ENCODE assay signal across 1 cellular context in the genomic region with DNA sequence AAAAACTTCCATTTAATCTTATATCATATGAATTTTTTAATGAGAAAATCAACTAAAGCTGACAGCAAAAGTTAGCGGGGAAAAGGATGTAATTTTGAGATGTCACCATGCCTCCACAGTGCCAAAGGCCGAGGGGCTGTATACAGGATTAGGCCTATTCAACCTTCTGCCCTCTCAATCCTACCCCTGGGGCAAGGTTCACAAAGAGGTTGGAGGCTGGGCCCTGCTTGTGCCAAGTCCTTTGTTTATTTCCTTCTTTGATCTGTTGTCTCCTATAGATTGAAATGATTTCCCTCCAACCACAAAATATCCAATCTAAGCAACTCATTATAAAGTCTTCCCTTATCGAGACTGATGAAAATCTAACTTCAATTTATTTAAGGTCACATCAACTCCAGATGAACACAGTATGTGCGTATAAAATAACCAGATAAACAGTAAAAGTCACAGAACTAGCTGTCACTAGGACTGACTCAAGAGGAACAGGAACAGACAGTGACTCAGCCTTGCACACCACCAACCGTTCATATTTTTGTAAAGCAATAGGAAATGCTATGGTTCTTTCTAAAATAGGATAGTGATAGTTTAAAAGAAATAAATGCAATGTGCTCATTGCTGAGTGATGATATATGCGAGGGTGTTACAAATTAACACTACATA.
TF ChIP-seq lines count a peak whose summit lies in the region.

No MANE protein-coding gene starts in this region.

TF ChIP-seq in endothelial cell of umbilical vein, 7 proteins besides CTCF, POLR2A, EP300 and RAD21 (continued from another document):
- TF ChIP-seq, protein P1, sequence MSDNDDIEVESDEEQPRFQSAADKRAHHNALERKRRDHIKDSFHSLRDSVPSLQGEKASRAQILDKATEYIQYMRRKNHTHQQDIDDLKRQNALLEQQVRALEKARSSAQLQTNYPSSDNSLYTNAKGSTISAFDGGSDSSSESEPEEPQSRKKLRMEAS (IDR thresholded peaks at IDR 0.05; ENCODE audit: insufficient read depth, insufficient read length) = no peak
- TF ChIP-seq JUN (IDR thresholded peaks at IDR 0.05; ENCODE audit: borderline replicate concordance, insufficient read depth, insufficient read length, low read depth) (peak; percentile 62), GATA2 (IDR thresholded peaks at IDR 0.05; ENCODE audit: insufficient read depth, insufficient read length, low read depth, low read length) (peak; percentile 50)
